ENCODE assay signal across 7 cellular contexts in genomic region chr17:46559155-46559554, GRCh38. TPM values are rescaled to one million over a fixed set of nuclear protein-coding genes. Genes with fewer than 3 reads are reported as not detected.
DNase-seq lines count a peak whose midpoint lies in the region; ATAC-seq, FAIRE-seq and TF ChIP-seq lines count a peak whose summit lies in the region.
"Not testable (repeated sequence)": the region's sequence is repeated elsewhere in the genome, so short reads cannot be mapped to it uniquely, and the experiment has no call there.

No MANE protein-coding gene starts in this region.

- not testable (repeated sequence) for H3K9me1 ChIP-seq in K562 (ENCODE audit: control insufficient read depth, insufficient read depth, low read length)

- not testable (repeated sequence) for TF ChIP-seq RAD21 in A549 (conservative IDR thresholded peaks at IDR 0.05 in 1 of 2, IDR thresholded peaks at IDR 0.05 in 1 of 2); HCT116 (IDR thresholded peaks at IDR 0.05; ENCODE audit: low read depth); K562 (CRISPR knock-in tag; conservative IDR thresholded peaks at IDR 0.05 in 1 of 2, IDR thresholded peaks at IDR 0.05 in 1 of 2); HepG2 (CRISPR knock-in tag; IDR thresholded peaks at IDR 0.05)

- POLR2A ChIA-PET in A549 (lab: Yijun Ruan, JAX); HCT116 (lab: Charles Lee); WTC11 (lab: Charles Lee); K562 (lab: Yijun Ruan, JAX); HepG2 (lab: Yijun Ruan, JAX); naive thymus-derived CD8-positive, alpha-beta T cell (lab: Charles Lee): not testable (repeated sequence)

- RAD21 ChIA-PET in HCT116 (lab: Charles Lee; ENCODE audit: low non-redundant PET in 1 of 2, low total read pairs in 2 of 2, uncharacterized antibody in 2 of 2, unreplicated experiment in 2 of 2), result not testable (repeated sequence)

- FAIRE-seq in A549 (lab: Jason Lieb, UNC); K562 (lab: Jason Lieb, UNC); HepG2 (lab: Jason Lieb, UNC): not testable (repeated sequence)

- BruUV-seq in HCT116 (replicated peaks; lab: Mats Ljungman, UMichigan); K562 (replicated peaks; lab: Mats Ljungman, UMichigan); HepG2 (replicated peaks; lab: Mats Ljungman, UMichigan): not testable (repeated sequence)

- not testable (repeated sequence) for H3K4me3 ChIP-seq in A549; HCT116 (replicated peaks in 1 of 2; ENCODE audit: low read depth in 1 of 2, low read length in 2 of 2); K562; HepG2 (replicated peaks in 1 of 3; ENCODE audit: insufficient read depth in 1 of 3, low read depth in 2 of 3, low read length in 3 of 3)

- TF ChIP-seq EP300 in A549 (IDR thresholded peaks at IDR 0.05); K562 (IDR thresholded peaks at IDR 0.05; ENCODE audit: low read length); HepG2 (IDR thresholded peaks at IDR 0.05; ENCODE audit: low read depth in 2 of 2, low read length in 2 of 2); HepG2 (CRISPR knock-in tag; IDR thresholded peaks at IDR 0.05; ENCODE audit: borderline replicate concordance): not testable (repeated sequence)

- H3K4me2 ChIP-seq in A549; HCT116 (ENCODE audit: low read length); K562 (ENCODE audit: insufficient read depth, low read length); HepG2 (ENCODE audit: low read depth, low read length): not testable (repeated sequence)

- H3K36me3 Mint-ChIP-seq in WTC11; naive thymus-derived CD8-positive, alpha-beta T cell: not testable (repeated sequence)

- not testable (repeated sequence) for H3K79me2 ChIP-seq in HCT116 (ENCODE audit: insufficient read depth, low read length); K562 (ENCODE audit: control insufficient read depth, insufficient read depth, low read length); HepG2 (ENCODE audit: insufficient read depth, low read length)

- H3K4me1 Mint-ChIP-seq in WTC11; naive thymus-derived CD8-positive, alpha-beta T cell: not testable (repeated sequence)

- DNase-seq in A549 (ENCODE audit: low read depth in 1 of 2, low spot score in 1 of 2); HCT116 (ENCODE audit: low read depth, low spot score); WTC11 (ENCODE audit: low spot score); K562 (ENCODE audit: extremely low read depth in 1 of 4, low spot score in 3 of 4); left ventricle myocardium superior; HepG2 (ENCODE audit: low spot score); naive thymus-derived CD8-positive, alpha-beta T cell: not testable (repeated sequence)

- not testable (repeated sequence) for H3K9me3 ChIP-seq in A549; HCT116 (ENCODE audit: control insufficient read depth in 1 of 2, insufficient read depth in 1 of 2, low read depth in 1 of 2, low read length in 2 of 2); K562 (replicated peaks; ENCODE audit: control insufficient read depth, insufficient read depth, low read depth, low read length); HepG2 (ENCODE audit: low read length)

- not testable (repeated sequence) for H3K4me3 Mint-ChIP-seq in WTC11; naive thymus-derived CD8-positive, alpha-beta T cell

- not testable (repeated sequence) for H2AFZ ChIP-seq in HCT116 (ENCODE audit: low read depth, low read length, poor library complexity, severe bottlenecking); K562 (ENCODE audit: low read depth, low read length); HepG2 (ENCODE audit: low read length)

- CTCF ChIA-PET in A549 (lab: Yijun Ruan, JAX); HCT116 (lab: Charles Lee); WTC11 (lab: Charles Lee); K562 (lab: Yijun Ruan, JAX; ENCODE audit: low intra/inter-chr PET ratio); HepG2 (lab: Yijun Ruan, JAX; ENCODE audit: low intra/inter-chr PET ratio, low total read pairs): not testable (repeated sequence)

- H4K20me1 ChIP-seq in HCT116 (ENCODE audit: insufficient read depth); K562 (replicated peaks; ENCODE audit: control insufficient read depth, insufficient read depth, low read length); HepG2 (ENCODE audit: insufficient read depth, low read length): not testable (repeated sequence)

- H3K36me3 ChIP-seq in HCT116 (ENCODE audit: control insufficient read depth in 1 of 2, insufficient read depth in 2 of 2, low read length in 2 of 2); K562 (ENCODE audit: control insufficient read depth, insufficient read depth, low read length); HepG2 (replicated peaks in 1 of 2; ENCODE audit: control insufficient read depth in 1 of 2, insufficient read depth in 2 of 2, low read length in 2 of 2): not testable (repeated sequence)

- TF ChIP-seq POLR2A in A549 (IDR thresholded peaks at IDR 0.05; ENCODE audit: low read length); HCT116 (IDR thresholded peaks at IDR 0.05; ENCODE audit: borderline replicate concordance, extremely low read depth, insufficient read depth, insufficient read length); K562 (conservative IDR thresholded peaks at IDR 0.05); HepG2 (IDR thresholded peaks at IDR 0.05; ENCODE audit: insufficient read depth in 1 of 2, low read depth in 2 of 2, low read length in 2 of 2): not testable (repeated sequence)

- not testable (repeated sequence) for H3K27ac Mint-ChIP-seq in WTC11; naive thymus-derived CD8-positive, alpha-beta T cell

- H3K27ac ChIP-seq in A549; HCT116 (ENCODE audit: low read depth, low read length); K562 (ENCODE audit: extremely low read depth, low read depth, low read length); HepG2 (ENCODE audit: extremely low read length, insufficient read depth, low read length): not testable (repeated sequence)

- no CpG with 5 or more reads among the region's 20 CpGs for WGBS in A549 (ENCODE audit: missing lambda C conversion rate)
- no CpG with 5 or more reads among the region's 20 CpGs for WGBS in K562 (ENCODE audit: insufficient coverage, low coverage, missing lambda C conversion rate)
- WGBS in HepG2 (ENCODE audit: low lambda C conversion rate), result no CpG with 5 or more reads among the region's 20 CpGs

- intact Hi-C loops in HCT116 (cut with micrococcal nuclease); K562 (cut with micrococcal nuclease); left ventricle myocardium superior (cut with micrococcal nuclease); HepG2 (cut with micrococcal nuclease; ENCODE audit: unreplicated experiment): not testable (repeated sequence)

- not testable (repeated sequence) for H3K27me3 ChIP-seq in HCT116 (ENCODE audit: insufficient read depth, low read length); K562 (ENCODE audit: control insufficient read depth in 2 of 2, insufficient read depth in 2 of 2, low read length in 2 of 2); HepG2 (ENCODE audit: control insufficient read depth in 1 of 2, insufficient read depth in 2 of 2, low read length in 2 of 2)

- H3K9me2 ChIP-seq in HCT116 (ENCODE audit: insufficient read depth), result not testable (repeated sequence)

- not testable (repeated sequence) for H3K4me1 ChIP-seq in A549; HCT116 (ENCODE audit: control insufficient read depth in 1 of 2, insufficient read depth in 2 of 2, low read length in 2 of 2); K562 (replicated peaks in 1 of 2; ENCODE audit: control insufficient read depth in 2 of 2, insufficient read depth in 2 of 2, low read length in 2 of 2); HepG2 (ENCODE audit: insufficient read depth, low read length)

- peak; percentile 66 to 72; a peak in 4 of 6 replicates for ATAC-seq in A549
- peak; percentile 67 for ATAC-seq in HCT116
- peak; percentile 86 for ATAC-seq in WTC11
- peak; percentile 66 for ATAC-seq in K562
- peak; percentile 16 for ATAC-seq in left ventricle myocardium superior
- peak; percentile 69 for ATAC-seq in HepG2
- ATAC-seq in naive thymus-derived CD8-positive, alpha-beta T cell, result peak; percentile 43 to 66

- not testable (repeated sequence) for H3K9me3 Mint-ChIP-seq in WTC11; naive thymus-derived CD8-positive, alpha-beta T cell

- in situ Hi-C loops in K562 (cut with MboI); HepG2 (cut with HindIII; ENCODE audit: extremely low pct_ligation_motif_present, low pct_unique_long_range_greater_than_20kb): not testable (repeated sequence)

- not testable (repeated sequence) for H3K27me3 Mint-ChIP-seq in WTC11 (ENCODE audit: low read depth); naive thymus-derived CD8-positive, alpha-beta T cell

- TF ChIP-seq CTCF in A549 (IDR thresholded peaks at IDR 0.05); HCT116 (IDR thresholded peaks at IDR 0.05 in 2 of 3, conservative IDR thresholded peaks at IDR 0.05 in 1 of 3; ENCODE audit: borderline replicate concordance in 1 of 3, insufficient read depth in 1 of 3, low read depth in 2 of 3, low read length in 2 of 3); WTC11 (IDR thresholded peaks at IDR 0.05); K562 (IDR thresholded peaks at IDR 0.05 in 2 of 3, conservative IDR thresholded peaks at IDR 0.05 in 1 of 3; ENCODE audit: insufficient read depth in 2 of 3, low read depth in 1 of 3, low read length in 3 of 3); HepG2 (CRISPR knock-in tag; IDR thresholded peaks at IDR 0.05): not testable (repeated sequence)

- H3K9ac ChIP-seq in HCT116 (ENCODE audit: low read length); K562 (ENCODE audit: insufficient read depth in 1 of 2, low read depth in 2 of 2, low read length in 2 of 2); HepG2 (ENCODE audit: insufficient read depth, low read depth, low read length): not testable (repeated sequence)

RNA-seq across cellular contexts. Expression of gene ARL17A, which starts 20.3 kb away (rescaled TPM):
- polyA plus RNA-seq in A549 (2011; rRNA removed) (18.6 and 20.5 TPM in 2 replicates), A549 (2017; fragmentation: RNase III; extraction: RNeasy Plus Mini Kit Qiagen cat#74134 plus additional on column Dnase treatment) (9.3 to 10.0 TPM (median 9.3 TPM) in 3 replicates), K562 (2011; rRNA removed) (24.8 and 39.3 TPM in 2 replicates), K562 (2014; fragmentation: Illumina TruSeq; extraction: Trizol) (16.0 and 19.0 TPM in 2 replicates), K562 (2014; fragmentation: Nextera tagmentation; extraction: Ambion mirVana) (1 to 10 TPM; 5.2 to 6.5 TPM), K562 (2014; rRNA removed) (19.7 and 23.7 TPM in 2 replicates), HepG2 (2011; rRNA removed) (17.5 and 18.8 TPM in 2 replicates)
- polyA plus RNA-seq in A549 (2012; cell fraction: cytosol; rRNA removed), result 11.1 and 11.8 TPM in 2 replicates
- polyA plus RNA-seq in A549 (2012; cell fraction: nucleus; rRNA removed), result 35.7 and 36.3 TPM in 2 replicates
- polyA minus RNA-seq in A549 (2011; rRNA and poly(A)+ RNA removed), result 51.7 and 52.8 TPM in 2 replicates
- total RNA-seq in HCT116 (2021; ENCODE audit: unreplicated experiment) (15.1 TPM), WTC11 (2021) (19.8 to 26.8 TPM (median 21.6 TPM) in 3 replicates), K562 (2014; rRNA removed) (4.7 and 6.8 TPM in 2 replicates), K562 (2014; rRNA removed; fragmentation: Illumina TruSeq; extraction: Trizol) (13.5 and 14.0 TPM in 2 replicates), K562 (2015; rRNA removed; fragmentation: Illumina TruSeq; extraction: Trizol) (11.4 and 11.5 TPM in 2 replicates), K562 (2021) (13.3 and 15.2 TPM in 2 replicates), left ventricle myocardium superior (10.8 TPM), HepG2 (2016; rRNA removed; fragmentation: Illumina TruSeq; extraction: Trizol) (15.3 and 19.4 TPM in 2 replicates)
- polyA plus RNA-seq in HCT116 (2012), result 7.2 and 8.6 TPM in 2 replicates
- total RNA-seq in K562 (2011; cell fraction: chromatin; rRNA removed; ENCODE audit: low replicate concordance), result 135 and 149 TPM in 2 replicates
- 56.0 and 59.9 TPM in 2 replicates for total RNA-seq in K562 (2011; cell fraction: nucleolus; rRNA removed)
- total RNA-seq in K562 (2011; cell fraction: nucleoplasm; rRNA removed), result 134 and 224 TPM in 2 replicates
- 21.4 and 29.1 TPM in 2 replicates for polyA plus RNA-seq in K562 (2011; cell fraction: cytosol; rRNA removed)
- 127 and 200 TPM in 2 replicates for polyA plus RNA-seq in K562 (2011; cell fraction: nucleus; rRNA removed)
- polyA plus RNA-seq in K562 (2012), result 9.1 and 17.6 TPM in 2 replicates
- polyA minus RNA-seq in K562 (2011; rRNA and poly(A)+ RNA removed), result 15.4 and 22.9 TPM in 2 replicates
- polyA minus RNA-seq in K562 (2011; cell fraction: cytosol; rRNA and poly(A)+ RNA removed), result 5.0 and 5.1 TPM in 2 replicates
- polyA minus RNA-seq in K562 (2011; cell fraction: nucleus; rRNA and poly(A)+ RNA removed), result 35.0 and 42.4 TPM in 2 replicates
- total RNA-seq in HepG2 (2016; cell fraction: cytosol; rRNA removed; fragmentation: Illumina TruSeq; extraction: Trizol; ENCODE audit: low read depth), result 1.1 and 1.7 TPM in 2 replicates
- total RNA-seq in HepG2 (2016; cell fraction: insoluble cytoplasmic fraction; rRNA removed; fragmentation: Illumina TruSeq; extraction: Trizol), result 14.2 and 17.6 TPM in 2 replicates
- total RNA-seq in HepG2 (2016; cell fraction: membrane; rRNA removed; fragmentation: Illumina TruSeq; extraction: Trizol), result 3.7 and 4.0 TPM in 2 replicates
- 32.5 and 33.0 TPM in 2 replicates for total RNA-seq in HepG2 (2016; cell fraction: nucleus; rRNA removed; fragmentation: Illumina TruSeq; extraction: Trizol)
- polyA plus RNA-seq in HepG2 (2011; cell fraction: cytosol; rRNA removed), result 4.6 and 6.7 TPM in 2 replicates
- 76.3 and 87.2 TPM in 2 replicates for polyA plus RNA-seq in HepG2 (2011; cell fraction: nucleus; rRNA removed)
- 7.1 and 10.8 TPM in 2 replicates for polyA plus RNA-seq in HepG2 (2012)
- polyA plus RNA-seq in HepG2 (2016; cell fraction: cytosol; fragmentation: Illumina TruSeq; extraction: Trizol; ENCODE audit: low read depth), result 0.76 and 0.86 TPM in 2 replicates
- 9.6 and 11.2 TPM in 2 replicates for polyA plus RNA-seq in HepG2 (2016; cell fraction: insoluble cytoplasmic fraction; fragmentation: Illumina TruSeq; extraction: Trizol; ENCODE audit: low read depth)
- polyA plus RNA-seq in HepG2 (2016; cell fraction: membrane; fragmentation: Illumina TruSeq; extraction: Trizol; ENCODE audit: low read depth), result 1.00 and 1.5 TPM in 2 replicates
- 40.7 TPM in 2 replicates for polyA plus RNA-seq in HepG2 (2016; cell fraction: nucleus; fragmentation: Illumina TruSeq; extraction: Trizol; ENCODE audit: insufficient read depth, low read depth)
- polyA minus RNA-seq in HepG2 (2011; rRNA and poly(A)+ RNA removed; ENCODE audit: low replicate concordance), result 49.5 and 51.5 TPM in 2 replicates
- 5.2 and 7.5 TPM in 2 replicates for polyA minus RNA-seq in HepG2 (2011; cell fraction: cytosol; rRNA and poly(A)+ RNA removed)
- 42.9 and 45.1 TPM in 2 replicates for polyA minus RNA-seq in HepG2 (2011; cell fraction: nucleus; rRNA and poly(A)+ RNA removed)
- total RNA-seq in naive thymus-derived CD8-positive, alpha-beta T cell, result 10 to 100 TPM; 27.3 to 32.2 TPM
- 1 to 10 TPM; 5.2 to 9.4 (median 6.4) TPM for polyA plus RNA-seq in naive thymus-derived CD8-positive, alpha-beta T cell

RNA-seq across cellular contexts. Expression of gene NSF, which starts 31.3 kb away (rescaled TPM):
- polyA plus RNA-seq in A549 (2011; rRNA removed) (61.2 and 63.1 TPM in 2 replicates), A549 (2017; fragmentation: RNase III; extraction: RNeasy Plus Mini Kit Qiagen cat#74134 plus additional on column Dnase treatment) (30.1 to 31.4 TPM (median 31.0 TPM) in 3 replicates), K562 (2011; rRNA removed) (33.6 and 39.8 TPM in 2 replicates), K562 (2014; fragmentation: Illumina TruSeq; extraction: Trizol) (32.5 and 36.9 TPM in 2 replicates), K562 (2014; fragmentation: Nextera tagmentation; extraction: Ambion mirVana) (10 to 100 TPM; 17.0 to 37.3 TPM), K562 (2014; rRNA removed) (17.4 and 20.5 TPM in 2 replicates), HepG2 (2011; rRNA removed) (21.0 and 21.9 TPM in 2 replicates)
- polyA plus RNA-seq in A549 (2012; cell fraction: cytosol; rRNA removed), result 15.2 and 17.1 TPM in 2 replicates
- 11.6 and 14.1 TPM in 2 replicates for polyA plus RNA-seq in A549 (2012; cell fraction: nucleus; rRNA removed)
- 41.3 and 45.7 TPM in 2 replicates for polyA minus RNA-seq in A549 (2011; rRNA and poly(A)+ RNA removed)
- total RNA-seq in HCT116 (2021; ENCODE audit: unreplicated experiment) (61.1 TPM), WTC11 (2021) (21.2 to 23.0 TPM (median 22.2 TPM) in 3 replicates), K562 (2014; rRNA removed) (16.7 and 23.1 TPM in 2 replicates), K562 (2014; rRNA removed; fragmentation: Illumina TruSeq; extraction: Trizol) (36.7 and 39.0 TPM in 2 replicates), K562 (2015; rRNA removed; fragmentation: Illumina TruSeq; extraction: Trizol) (33.0 and 37.1 TPM in 2 replicates), K562 (2021) (34.1 and 34.9 TPM in 2 replicates), left ventricle myocardium superior (27.5 TPM), HepG2 (2016; rRNA removed; fragmentation: Illumina TruSeq; extraction: Trizol) (37.8 and 70.3 TPM in 2 replicates)
- 30.8 and 40.0 TPM in 2 replicates for polyA plus RNA-seq in HCT116 (2012)
- total RNA-seq in K562 (2011; cell fraction: chromatin; rRNA removed; ENCODE audit: low replicate concordance), result 29.7 and 48.1 TPM in 2 replicates
- total RNA-seq in K562 (2011; cell fraction: nucleolus; rRNA removed), result 22.9 and 25.7 TPM in 2 replicates
- 19.8 and 28.9 TPM in 2 replicates for total RNA-seq in K562 (2011; cell fraction: nucleoplasm; rRNA removed)
- polyA plus RNA-seq in K562 (2011; cell fraction: cytosol; rRNA removed), result 12.1 and 18.6 TPM in 2 replicates
- 16.5 and 23.1 TPM in 2 replicates for polyA plus RNA-seq in K562 (2011; cell fraction: nucleus; rRNA removed)
- 28.9 and 44.4 TPM in 2 replicates for polyA plus RNA-seq in K562 (2012)
- polyA minus RNA-seq in K562 (2011; rRNA and poly(A)+ RNA removed), result 69.4 and 70.6 TPM in 2 replicates
- 15.7 and 18.7 TPM in 2 replicates for polyA minus RNA-seq in K562 (2011; cell fraction: cytosol; rRNA and poly(A)+ RNA removed)
- polyA minus RNA-seq in K562 (2011; cell fraction: nucleus; rRNA and poly(A)+ RNA removed), result 20.7 and 42.1 TPM in 2 replicates
- total RNA-seq in HepG2 (2016; cell fraction: cytosol; rRNA removed; fragmentation: Illumina TruSeq; extraction: Trizol; ENCODE audit: low read depth), result 6.4 and 8.5 TPM in 2 replicates
- total RNA-seq in HepG2 (2016; cell fraction: insoluble cytoplasmic fraction; rRNA removed; fragmentation: Illumina TruSeq; extraction: Trizol), result 38.8 and 63.7 TPM in 2 replicates
- 11.3 and 12.9 TPM in 2 replicates for total RNA-seq in HepG2 (2016; cell fraction: membrane; rRNA removed; fragmentation: Illumina TruSeq; extraction: Trizol)
- 34.7 and 43.5 TPM in 2 replicates for total RNA-seq in HepG2 (2016; cell fraction: nucleus; rRNA removed; fragmentation: Illumina TruSeq; extraction: Trizol)
- 11.2 and 17.5 TPM in 2 replicates for polyA plus RNA-seq in HepG2 (2011; cell fraction: cytosol; rRNA removed)
- polyA plus RNA-seq in HepG2 (2011; cell fraction: nucleus; rRNA removed), result 12.8 TPM in 2 replicates
- polyA plus RNA-seq in HepG2 (2012), result 16.7 and 21.2 TPM in 2 replicates
- 1.3 and 1.5 TPM in 2 replicates for polyA plus RNA-seq in HepG2 (2016; cell fraction: cytosol; fragmentation: Illumina TruSeq; extraction: Trizol; ENCODE audit: low read depth)
- polyA plus RNA-seq in HepG2 (2016; cell fraction: insoluble cytoplasmic fraction; fragmentation: Illumina TruSeq; extraction: Trizol; ENCODE audit: low read depth), result 49.5 and 50.8 TPM in 2 replicates
- polyA plus RNA-seq in HepG2 (2016; cell fraction: membrane; fragmentation: Illumina TruSeq; extraction: Trizol; ENCODE audit: low read depth), result 4.3 and 4.7 TPM in 2 replicates
- polyA plus RNA-seq in HepG2 (2016; cell fraction: nucleus; fragmentation: Illumina TruSeq; extraction: Trizol; ENCODE audit: insufficient read depth, low read depth), result 26.1 and 30.2 TPM in 2 replicates
- 23.8 and 23.9 TPM in 2 replicates for polyA minus RNA-seq in HepG2 (2011; rRNA and poly(A)+ RNA removed; ENCODE audit: low replicate concordance)
- polyA minus RNA-seq in HepG2 (2011; cell fraction: cytosol; rRNA and poly(A)+ RNA removed), result 17.0 and 18.6 TPM in 2 replicates
- 85.0 and 88.5 TPM in 2 replicates for polyA minus RNA-seq in HepG2 (2011; cell fraction: nucleus; rRNA and poly(A)+ RNA removed)
- 10 to 100 TPM; 34.2 to 45.3 TPM for total RNA-seq in naive thymus-derived CD8-positive, alpha-beta T cell
- 10 to 100 TPM in 1 of 3 donors, 1 to 10 TPM in 2; 9.1 to 15.3 (median 9.1) TPM for polyA plus RNA-seq in naive thymus-derived CD8-positive, alpha-beta T cell

RNA-seq across cellular contexts. Expression of gene LRRC37A2, which starts 46.9 kb away (rescaled TPM):
- 5.7 and 6.2 TPM in 2 replicates for polyA plus RNA-seq in A549 (2011; rRNA removed)
- polyA plus RNA-seq in A549 (2012; cell fraction: cytosol; rRNA removed), result 2.0 TPM in 2 replicates
- 3.1 and 4.5 TPM in 2 replicates for polyA plus RNA-seq in A549 (2012; cell fraction: nucleus; rRNA removed)
- polyA plus RNA-seq in A549 (2017; fragmentation: RNase III; extraction: RNeasy Plus Mini Kit Qiagen cat#74134 plus additional on column Dnase treatment), result 2.3 to 2.7 TPM (median 2.4 TPM) in 3 replicates
- polyA minus RNA-seq in A549 (2011; rRNA and poly(A)+ RNA removed), result 10.8 and 12.2 TPM in 2 replicates
- 6.8 TPM for total RNA-seq in HCT116 (2021; ENCODE audit: unreplicated experiment)
- 6.0 and 7.3 TPM in 2 replicates for polyA plus RNA-seq in HCT116 (2012)
- total RNA-seq in WTC11 (2021), result 4.3 to 4.9 TPM (median 4.6 TPM) in 3 replicates
- total RNA-seq in K562 (2011; cell fraction: chromatin; rRNA removed; ENCODE audit: low replicate concordance), result 27.0 and 57.9 TPM in 2 replicates
- 15.3 and 18.0 TPM in 2 replicates for total RNA-seq in K562 (2011; cell fraction: nucleolus; rRNA removed)
- 28.5 and 39.2 TPM in 2 replicates for total RNA-seq in K562 (2011; cell fraction: nucleoplasm; rRNA removed)
- total RNA-seq in K562 (2014; rRNA removed), result 4.1 TPM in 2 replicates
- total RNA-seq in K562 (2014; rRNA removed; fragmentation: Illumina TruSeq; extraction: Trizol), result 4.3 and 4.5 TPM in 2 replicates
- total RNA-seq in K562 (2015; rRNA removed; fragmentation: Illumina TruSeq; extraction: Trizol), result 5.3 and 5.7 TPM in 2 replicates
- 4.4 and 4.7 TPM in 2 replicates for total RNA-seq in K562 (2021)
- 6.3 and 6.6 TPM in 2 replicates for polyA plus RNA-seq in K562 (2011; rRNA removed)
- polyA plus RNA-seq in K562 (2011; cell fraction: cytosol; rRNA removed), result 2.0 and 3.0 TPM in 2 replicates
- polyA plus RNA-seq in K562 (2011; cell fraction: nucleus; rRNA removed), result 14.7 and 18.1 TPM in 2 replicates
- 6.8 and 12.3 TPM in 2 replicates for polyA plus RNA-seq in K562 (2012)
- polyA plus RNA-seq in K562 (2014; fragmentation: Illumina TruSeq; extraction: Trizol), result 4.8 and 6.3 TPM in 2 replicates
- polyA plus RNA-seq in K562 (2014; fragmentation: Nextera tagmentation; extraction: Ambion mirVana), result 1 to 10 TPM; 2.9 to 3.2 TPM
- polyA plus RNA-seq in K562 (2014; rRNA removed), result 3.4 and 5.6 TPM in 2 replicates
- 10.2 and 16.5 TPM in 2 replicates for polyA minus RNA-seq in K562 (2011; rRNA and poly(A)+ RNA removed)
- 0.86 and 2.3 TPM in 2 replicates for polyA minus RNA-seq in K562 (2011; cell fraction: cytosol; rRNA and poly(A)+ RNA removed)
- 9.2 and 16.2 TPM in 2 replicates for polyA minus RNA-seq in K562 (2011; cell fraction: nucleus; rRNA and poly(A)+ RNA removed)
- total RNA-seq in left ventricle myocardium superior, result 5.0 TPM
- 2.1 and 3.4 TPM in 2 replicates for total RNA-seq in HepG2 (2016; rRNA removed; fragmentation: Illumina TruSeq; extraction: Trizol)
- total RNA-seq in HepG2 (2016; cell fraction: cytosol; rRNA removed; fragmentation: Illumina TruSeq; extraction: Trizol; ENCODE audit: low read depth), result 2.8 and 2.9 TPM in 2 replicates
- 2.3 and 3.7 TPM in 2 replicates for total RNA-seq in HepG2 (2016; cell fraction: insoluble cytoplasmic fraction; rRNA removed; fragmentation: Illumina TruSeq; extraction: Trizol)
- 3.8 and 4.1 TPM in 2 replicates for total RNA-seq in HepG2 (2016; cell fraction: membrane; rRNA removed; fragmentation: Illumina TruSeq; extraction: Trizol)
- 7.0 and 7.2 TPM in 2 replicates for total RNA-seq in HepG2 (2016; cell fraction: nucleus; rRNA removed; fragmentation: Illumina TruSeq; extraction: Trizol)
- polyA plus RNA-seq in HepG2 (2011; rRNA removed), result 3.3 and 4.1 TPM in 2 replicates
- polyA plus RNA-seq in HepG2 (2011; cell fraction: cytosol; rRNA removed), result 1.6 and 1.7 TPM in 2 replicates
- polyA plus RNA-seq in HepG2 (2011; cell fraction: nucleus; rRNA removed), result 7.3 and 8.0 TPM in 2 replicates
- polyA plus RNA-seq in HepG2 (2012), result 9.0 and 9.2 TPM in 2 replicates
- 0.84 and 1.2 TPM in 2 replicates for polyA plus RNA-seq in HepG2 (2016; cell fraction: cytosol; fragmentation: Illumina TruSeq; extraction: Trizol; ENCODE audit: low read depth)
- 2.2 and 2.5 TPM in 2 replicates for polyA plus RNA-seq in HepG2 (2016; cell fraction: insoluble cytoplasmic fraction; fragmentation: Illumina TruSeq; extraction: Trizol; ENCODE audit: low read depth)
- polyA plus RNA-seq in HepG2 (2016; cell fraction: membrane; fragmentation: Illumina TruSeq; extraction: Trizol; ENCODE audit: low read depth), result 1.9 and 2.2 TPM in 2 replicates
- 10.3 and 11.2 TPM in 2 replicates for polyA plus RNA-seq in HepG2 (2016; cell fraction: nucleus; fragmentation: Illumina TruSeq; extraction: Trizol; ENCODE audit: insufficient read depth, low read depth)
- polyA minus RNA-seq in HepG2 (2011; rRNA and poly(A)+ RNA removed; ENCODE audit: low replicate concordance), result 4.9 and 11.2 TPM in 2 replicates
- polyA minus RNA-seq in HepG2 (2011; cell fraction: cytosol; rRNA and poly(A)+ RNA removed), result 1.1 and 1.8 TPM in 2 replicates
- polyA minus RNA-seq in HepG2 (2011; cell fraction: nucleus; rRNA and poly(A)+ RNA removed), result 16.2 and 19.0 TPM in 2 replicates
- total RNA-seq in naive thymus-derived CD8-positive, alpha-beta T cell, result 10 to 100 TPM; 36.5 to 39.2 TPM
- 10 to 100 TPM in 2 of 3 donors, 1 to 10 TPM in 1; 9.9 to 13.1 (median 10.8) TPM for polyA plus RNA-seq in naive thymus-derived CD8-positive, alpha-beta T cell

Comparison
In these comparisons a context has a peak if more than half of its experiments do, and no peak if none do; other contexts are left out.
1. ATAC-seq: peak in every context shown above with its lines; median percentile 86 in WTC11; 69 in A549; 69 in HepG2; 67 in HCT116; 66 in K562; 54 in naive thymus-derived CD8-positive, alpha-beta T cell; 16 in left ventricle myocardium superior.